In genomic region chr5:89435347-89435746, GRCh38 we compare ENCODE assay signal across 15 cellular contexts.
DNase-seq lines count a peak whose midpoint lies in the region; ATAC-seq and TF ChIP-seq lines count a peak whose summit lies in the region.
"Had no signal": no experiment of that assay in that cellular context is flagged by ENCODE, and none has a peak within 500 bp of the region (broad histone marks: within the 10 kb centered on the region; RNA-seq: fewer than 3 reads in every experiment).

No MANE protein-coding gene starts in this region.

- H3K27me3 ChIP-seq in suprapubic skin, result no peaks in the 10 kb centered on the region

- 85% methylated on average over 4 of the region's 4 CpGs for WGBS in suprapubic skin

- no peak overlapping the region for H3K27ac ChIP-seq in suprapubic skin

- ATAC-seq in GM18909 (IDR thresholded peaks at IDR 0.05; ENCODE audit: poor library complexity, unreplicated experiment) (peak; percentile 92), GM21786 (IDR thresholded peaks at IDR 0.05; ENCODE audit: unreplicated experiment) (peak; percentile 76), HG03139 (IDR thresholded peaks at IDR 0.05; ENCODE audit: unreplicated experiment) (peak; percentile 73), mucosa of descending colon (peak; percentile 19), natural killer cell (no peak)
- ATAC-seq: K562 had no signal

- no peak for TF ChIP-seq POLR2A in suprapubic skin (IDR thresholded peaks at IDR 0.05)

- no peak overlapping the region for H3K4me3 ChIP-seq in mucosa of descending colon
- H3K4me3 ChIP-seq in suprapubic skin, result no peak overlapping the region
- H3K4me3 ChIP-seq: K562 had no signal

- H3K36me3 Mint-ChIP-seq in natural killer cell, result no peaks in the 10 kb centered on the region

- no peaks in the 10 kb centered on the region for H3K9me3 Mint-ChIP-seq in natural killer cell
- H3K9me3 Mint-ChIP-seq: neural crest cell had no signal

- H3K27ac Mint-ChIP-seq in natural killer cell, result no peak overlapping the region

- H3K4me1 ChIP-seq in mucosa of descending colon (ENCODE audit: low read depth) (no peaks in the 10 kb centered on the region), suprapubic skin (no peaks in the 10 kb centered on the region)

- no peak for TF ChIP-seq CTCF in mucosa of descending colon (IDR thresholded peaks at IDR 0.05)
- TF ChIP-seq CTCF in suprapubic skin (IDR thresholded peaks at IDR 0.05), result no peak
- TF ChIP-seq CTCF in natural killer cell (IDR thresholded peaks at IDR 0.05), result no peak

- no peak for DNase-seq in mucosa of descending colon
- DNase-seq in suprapubic skin (ENCODE audit: low spot score in 2 of 2), result no peak
- no peak for DNase-seq in natural killer cell
- no peak for DNase-seq in AG08395 (ENCODE audit: low spot score)
- no peak for DNase-seq in cerebellar cortex (ENCODE audit: low spot score)
- DNase-seq: activated effector memory CD4-positive, alpha-beta T cell treated with Interleukin-2 at 50 U/mL for 16 hours; NCI-H2227 treated with DMSO at 0.1 percent for 48 hours; stimulated activated CD4-positive, alpha-beta T cell treated with anti-CD3 and anti-CD28 coated beads, Interleukin-12 subunit alpha, Interleukin-12 subunit beta, amount 100 ng/mL, for 4 hours; stimulated activated naive CD4-positive, alpha-beta T cell had no signal

- peaks cover 16 to 19% of the 10 kb centered on the region in 2 donors for H3K4me1 Mint-ChIP-seq in natural killer cell
- H3K4me1 Mint-ChIP-seq: central memory CD8-positive, alpha-beta T cell; neural crest cell had no signal

- H3K9me3 ChIP-seq in mucosa of descending colon, result no peaks in the 10 kb centered on the region
- no peaks in the 10 kb centered on the region for H3K9me3 ChIP-seq in suprapubic skin

- no peaks in the 10 kb centered on the region for H3K27me3 Mint-ChIP-seq in natural killer cell (ENCODE audit: low read depth in 2 of 2)
- H3K27me3 Mint-ChIP-seq: central memory CD8-positive, alpha-beta T cell had no signal

- intact Hi-C loops in mucosa of descending colon (cut with DNase I, micrococcal nuclease) (no loop called here), natural killer cell (cut with micrococcal nuclease) (no loop called here)

- no peak for TF ChIP-seq EP300 in suprapubic skin (IDR thresholded peaks at IDR 0.05)

- H3K36me3 ChIP-seq in mucosa of descending colon (ENCODE audit: low read depth), result no peaks in the 10 kb centered on the region
- H3K36me3 ChIP-seq in suprapubic skin, result no peaks in the 10 kb centered on the region

- H3K4me3 Mint-ChIP-seq in natural killer cell, result no peak overlapping the region
- H3K4me3 Mint-ChIP-seq: central memory CD8-positive, alpha-beta T cell; neural crest cell had no signal

Comparison
In these comparisons a context has a peak if more than half of its experiments do, and no peak if none do; other contexts are left out.
1. ATAC-seq: peak in GM18909 (single experiment), GM21786 (single experiment), HG03139 (single experiment) and mucosa of descending colon (single experiment); none in natural killer cell (0 of 3).